Comparison of ENCODE assay signal across 1 cellular context in the genomic region with DNA sequence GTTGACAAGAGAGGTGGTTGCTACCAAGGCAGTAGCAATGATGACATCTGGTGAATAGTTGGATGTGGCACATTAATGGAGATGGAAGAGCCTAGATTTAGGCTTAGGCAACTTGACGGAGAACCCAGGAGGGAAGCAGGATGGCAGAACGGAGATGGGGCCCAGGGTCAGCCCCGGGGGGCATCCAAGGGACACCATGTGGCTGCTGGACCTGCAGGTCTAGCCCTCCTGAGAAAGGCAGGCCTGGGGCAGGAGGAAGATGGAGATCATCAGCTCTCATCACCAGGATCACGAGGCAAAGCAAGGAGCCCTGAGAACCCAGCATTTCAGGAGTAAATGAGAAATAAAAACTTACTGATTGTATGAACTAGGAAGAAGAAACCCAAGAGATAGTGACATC.
TF ChIP-seq lines count a peak whose summit lies in the region.

No MANE protein-coding gene starts in this region.

TF ChIP-seq in WTC11, 78 proteins besides CTCF, POLR2A, EP300 and RAD21 (continued from another document):
- TF ChIP-seq, protein P1, sequence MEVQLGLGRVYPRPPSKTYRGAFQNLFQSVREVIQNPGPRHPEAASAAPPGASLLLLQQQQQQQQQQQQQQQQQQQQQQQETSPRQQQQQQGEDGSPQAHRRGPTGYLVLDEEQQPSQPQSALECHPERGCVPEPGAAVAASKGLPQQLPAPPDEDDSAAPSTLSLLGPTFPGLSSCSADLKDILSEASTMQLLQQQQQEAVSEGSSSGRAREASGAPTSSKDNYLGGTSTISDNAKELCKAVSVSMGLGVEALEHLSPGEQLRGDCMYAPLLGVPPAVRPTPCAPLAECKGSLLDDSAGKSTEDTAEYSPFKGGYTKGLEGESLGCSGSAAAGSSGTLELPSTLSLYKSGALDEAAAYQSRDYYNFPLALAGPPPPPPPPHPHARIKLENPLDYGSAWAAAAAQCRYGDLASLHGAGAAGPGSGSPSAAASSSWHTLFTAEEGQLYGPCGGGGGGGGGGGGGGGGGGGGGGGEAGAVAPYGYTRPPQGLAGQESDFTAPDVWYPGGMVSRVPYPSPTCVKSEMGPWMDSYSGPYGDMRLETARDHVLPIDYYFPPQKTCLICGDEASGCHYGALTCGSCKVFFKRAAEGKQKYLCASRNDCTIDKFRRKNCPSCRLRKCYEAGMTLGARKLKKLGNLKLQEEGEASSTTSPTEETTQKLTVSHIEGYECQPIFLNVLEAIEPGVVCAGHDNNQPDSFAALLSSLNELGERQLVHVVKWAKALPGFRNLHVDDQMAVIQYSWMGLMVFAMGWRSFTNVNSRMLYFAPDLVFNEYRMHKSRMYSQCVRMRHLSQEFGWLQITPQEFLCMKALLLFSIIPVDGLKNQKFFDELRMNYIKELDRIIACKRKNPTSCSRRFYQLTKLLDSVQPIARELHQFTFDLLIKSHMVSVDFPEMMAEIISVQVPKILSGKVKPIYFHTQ (CRISPR knock-in tag; IDR thresholded peaks at IDR 0.05) = no peak
- TF ChIP-seq GRHL2 (CRISPR knock-in tag; IDR thresholded peaks at IDR 0.05; ENCODE audit: insufficient replicate concordance, severe bottlenecking) = no peak
TF ChIP-seq in WTC11: peak in this region for 0.
